8 cellular contexts compared by ENCODE assay signal in genomic region chr9:107425110-107426025, GRCh38.
DNase-seq lines count a peak whose midpoint lies in the region; ATAC-seq and TF ChIP-seq lines count a peak whose summit lies in the region.

No MANE protein-coding gene starts in this region.

- H3K27me3 ChIP-seq in upper lobe of left lung = no peaks in the 10 kb centered on the region

- no peaks in the 10 kb centered on the region for H3K9me3 Mint-ChIP-seq in osteocyte (ENCODE audit: unreplicated experiment)

- DNase-seq in GM13977 (ENCODE audit: low spot score) = peak; percentile 59
- DNase-seq in OCI-LY7 (ENCODE audit: low spot score) = peak; percentile 34
- peak; percentile 52 for DNase-seq in activated naive CD4-positive, alpha-beta T cell treated with Interleukin-2 at 50 U/mL for 16 hours
- peak; percentile 60 for DNase-seq in glomerular visceral epithelial cell (ENCODE audit: extremely low spot score)
- peak; percentile 87 for DNase-seq in osteocyte (ENCODE audit: extremely low spot score, unreplicated experiment)
- peak; percentile 84 to 96 for DNase-seq in upper lobe of left lung
- DNase-seq in NCI-H82 treated with DMSO at 0.1 percent for 48 hours (lab: John Stamatoyannopoulos, UW; ENCODE audit: unreplicated experiment) = no peak

- H3K9me3 ChIP-seq in OCI-LY7 (ENCODE audit: low read length) (no peaks in the 10 kb centered on the region), upper lobe of left lung (no peaks in the 10 kb centered on the region)

- in situ Hi-C loops in GM13977 (cut with MboI; ENCODE audit: low pct_unique_long_range_greater_than_20kb, low sequenced_read_pairs, unreplicated experiment) = no loop called here

- WGBS in upper lobe of left lung, 2 donors = 35 to 48% methylated on average over 30 to 42 of the region's 46 CpGs

- H3K36me3 ChIP-seq in OCI-LY7 (ENCODE audit: insufficient read depth, low read length) (no peaks in the 10 kb centered on the region), upper lobe of left lung (no peaks in the 10 kb centered on the region)

- H3K79me2 ChIP-seq in OCI-LY7 (ENCODE audit: insufficient read depth, low read depth, low read length) = no peaks in the 10 kb centered on the region

- peak; percentile 89 for TF ChIP-seq CTCF in GM13977 (IDR thresholded peaks at IDR 0.05; ENCODE audit: extremely low read depth, insufficient read depth, missing control alignments)
- TF ChIP-seq CTCF in OCI-LY7 (conservative IDR thresholded peaks at IDR 0.05; ENCODE audit: low read length) = peak; percentile 82
- peak; percentile 87 for TF ChIP-seq CTCF in osteocyte (IDR thresholded peaks at IDR 0.05)
- TF ChIP-seq CTCF in upper lobe of left lung (IDR thresholded peaks at IDR 0.05) = peak; percentile 93 to 96 (median 96)

- no peaks in the 10 kb centered on the region for H3K4me1 ChIP-seq in OCI-LY7 (ENCODE audit: insufficient read depth, low read length, poor library complexity, severe bottlenecking)
- peaks cover 12 to 37% (median 18%) of the 10 kb centered on the region in 4 donors for H3K4me1 ChIP-seq in upper lobe of left lung

- peak overlapping the region; percentile 51; the same call in 1 of the 2 replicates for H2AFZ ChIP-seq in OCI-LY7 (ENCODE audit: low read length)

- H3K4me3 ChIP-seq in OCI-LY7 (ENCODE audit: low read depth, low read length, poor library complexity, severe bottlenecking) = no peak overlapping the region
- H3K4me3 ChIP-seq in upper lobe of left lung = peak overlapping the region in 2 of 4 donors; percentile 38 to 41

- H3K4me2 ChIP-seq in OCI-LY7 (ENCODE audit: low read length) = peak overlapping the region; percentile 33; the same call in 1 of the 2 replicates

- H4K20me1 ChIP-seq in OCI-LY7 (ENCODE audit: insufficient read depth, low read length) = no peaks in the 10 kb centered on the region

- no TSS peak for BruUV-seq in OCI-LY7 (replicated peaks; lab: Mats Ljungman, UMichigan)

- intact Hi-C loops in OCI-LY7 (cut with micrococcal nuclease; ENCODE audit: unreplicated experiment) = loop anchor here (10.0 kb wide), 1 partner anchor 1339 kb away; no protein-coding TSS in a partner anchor

- CTCF ChIA-PET in OCI-LY7 (lab: Charles Lee; ENCODE audit: unreplicated experiment) = no interaction called here

- POLR2A ChIA-PET in OCI-LY7 (lab: Charles Lee) = interaction anchor here (0.6 kb wide), 1 partner anchor 276 kb away, joined by 3 read pairs; no protein-coding TSS in a partner anchor

- H3K27ac Mint-ChIP-seq in osteocyte (ENCODE audit: unreplicated experiment) = no peak overlapping the region

- H3K4me3 Mint-ChIP-seq in osteocyte (ENCODE audit: unreplicated experiment) = peak overlapping the region; percentile 45

- peaks cover 6% of the 10 kb centered on the region for H3K27me3 Mint-ChIP-seq in osteocyte (ENCODE audit: unreplicated experiment)

- peak; percentile 88 for ATAC-seq in HG02798 (IDR thresholded peaks at IDR 0.05; ENCODE audit: poor library complexity, unreplicated experiment)
- peak; percentile 90 for ATAC-seq in upper lobe of left lung (ENCODE audit: low FRiP score in 2 of 2)

- no peaks in the 10 kb centered on the region for H3K36me3 Mint-ChIP-seq in osteocyte (ENCODE audit: unreplicated experiment)

- H3K27ac ChIP-seq in OCI-LY7 (ENCODE audit: low read depth, low read length, poor library complexity, severe bottlenecking) = no peak overlapping the region
- H3K27ac ChIP-seq in upper lobe of left lung = peak overlapping the region; percentile 48 to 71 (median 65)

- no peaks in the 10 kb centered on the region for H3K9me2 ChIP-seq in OCI-LY7 (ENCODE audit: insufficient read depth, low read length)

- no peak for TF ChIP-seq POLR2A in upper lobe of left lung (IDR thresholded peaks at IDR 0.05)

- H3K4me1 Mint-ChIP-seq in osteocyte (ENCODE audit: unreplicated experiment) = peaks cover 19% of the 10 kb centered on the region

- peak in 2 of 4 donors; percentile 20 to 72 for TF ChIP-seq EP300 in upper lobe of left lung (IDR thresholded peaks at IDR 0.05)
